Comparison of ENCODE assay signal across 17 cellular contexts in the genomic region with DNA sequence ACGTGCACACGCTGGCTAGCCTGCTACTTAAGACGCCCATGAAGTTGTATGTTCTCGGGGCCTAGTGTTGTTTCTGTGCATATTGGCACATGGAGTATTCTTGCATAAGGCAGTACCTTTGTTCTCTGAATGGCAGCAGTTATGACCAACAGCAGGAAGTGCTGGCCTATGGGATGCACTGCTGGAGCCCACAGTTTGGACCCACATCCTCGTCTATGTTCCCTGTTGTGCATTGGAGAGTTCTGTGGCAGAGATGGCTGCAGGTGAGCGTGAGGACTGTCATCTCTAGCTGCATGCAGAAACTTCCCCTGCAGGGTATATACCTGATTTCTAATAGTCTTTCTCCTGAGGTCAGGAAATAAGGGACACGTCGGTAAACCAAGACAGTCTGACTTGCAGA.
DNase-seq lines count a peak whose midpoint lies in the region; ATAC-seq and TF ChIP-seq lines count a peak whose summit lies in the region.
"Had no signal": no experiment of that assay in that cellular context is flagged by ENCODE, and none has a peak within 500 bp of the region (broad histone marks: within the 10 kb centered on the region; RNA-seq: fewer than 3 reads in every experiment).

No MANE protein-coding gene starts in this region.

- peak; percentile 34 for DNase-seq in activated CD4-positive, alpha-beta T cell treated with anti-CD3 and anti-CD28 coated beads, Interleukin-2, amount 10 ng/mL, durations not matched to agents 24 days and 14 days
- no peak for DNase-seq in activated CD4-positive, alpha-beta T cell treated with anti-CD3 and anti-CD28 coated beads, Interleukin-2, amount 50 U/mL, for 4 hours
- DNase-seq in neuronal stem cell (ENCODE audit: low spot score): no peak
- DNase-seq in trophoblast cell: no peak
- no peak for DNase-seq in upper lobe of left lung
- DNase-seq: AML-193; Caco-2; Calu3; CD4-positive, alpha-beta T cell; CD8-positive, alpha-beta T cell; DMS79 treated with DMSO at 0.1 percent for 48 hours; GF-D8 had no signal

- H3K9ac ChIP-seq in neuronal stem cell (ENCODE audit: low read depth, low read length, poor library complexity) (no peak overlapping the region), trophoblast cell (ENCODE audit: low read length) (no peak overlapping the region)
- H3K9ac ChIP-seq: BLaER1 treated with 17β-estradiol and CSF1 and Interleukin-3, amounts not matched to agents 10 nM and 100 nM had no signal

- H3K36me3 Mint-ChIP-seq in activated CD4-positive, alpha-beta T cell treated with anti-CD3 and anti-CD28 coated beads, Interleukin-2, amount 10 ng/mL, durations not matched to agents 24 days and 14 days (ENCODE audit: low read depth): no peaks in the 10 kb centered on the region
- H3K36me3 Mint-ChIP-seq: CD8-positive, alpha-beta T cell had no signal

- H4K8ac ChIP-seq in neuronal stem cell (ENCODE audit: low read depth, low read length): no peak overlapping the region
- no peak overlapping the region for H4K8ac ChIP-seq in trophoblast cell (ENCODE audit: low read depth, low read length)

- TF ChIP-seq EP300 in upper lobe of left lung (IDR thresholded peaks at IDR 0.05): no peak

- no peaks in the 10 kb centered on the region for H3K27me3 Mint-ChIP-seq in activated CD4-positive, alpha-beta T cell treated with anti-CD3 and anti-CD28 coated beads, Interleukin-2, amount 10 ng/mL, durations not matched to agents 24 days and 14 days

- no peaks in the 10 kb centered on the region for H3K9me3 Mint-ChIP-seq in activated CD4-positive, alpha-beta T cell treated with anti-CD3 and anti-CD28 coated beads, Interleukin-2, amount 10 ng/mL, durations not matched to agents 24 days and 14 days
- H3K9me3 Mint-ChIP-seq: CD4-positive, alpha-beta T cell; CD8-positive, alpha-beta T cell had no signal

- TF ChIP-seq POLR2A in upper lobe of left lung (IDR thresholded peaks at IDR 0.05): no peak

- WGBS in neuronal stem cell (ENCODE audit: extremely low coverage in 2 of 2, insufficient read length in 2 of 2, insufficient replicate concordance in 1 of 2), 2 donors: no CpG with 5 or more reads among the region's 8 CpGs
- WGBS in trophoblast cell (ENCODE audit: extremely low coverage, insufficient coverage, insufficient read length): no CpG with 5 or more reads among the region's 8 CpGs
- WGBS in upper lobe of left lung, 2 donors: 89 to 92% methylated on average over 7 to 8 of the region's 8 CpGs

- H3K27ac ChIP-seq in neuronal stem cell (replicated peaks; ENCODE audit: low read length) (no peak overlapping the region), trophoblast cell (ENCODE audit: low read depth, low read length) (no peak overlapping the region), upper lobe of left lung (no peak overlapping the region)
- H3K27ac ChIP-seq: 22Rv1; A549; BLaER1 treated with 17β-estradiol and CSF1 and Interleukin-3, amounts not matched to agents 10 nM and 100 nM; C4-2B had no signal

- no peaks in the 10 kb centered on the region for H3K79me2 ChIP-seq in trophoblast cell (ENCODE audit: control insufficient read depth, insufficient read depth, low read length, poor library complexity)

- H4K91ac ChIP-seq in neuronal stem cell (ENCODE audit: low read depth, low read length, poor library complexity) (no peak overlapping the region), trophoblast cell (ENCODE audit: low read depth, low read length) (no peak overlapping the region)

- H3K18ac ChIP-seq in neuronal stem cell (ENCODE audit: low read length): no peak overlapping the region
- no peak overlapping the region for H3K18ac ChIP-seq in trophoblast cell (ENCODE audit: low read length)

- H2AK5ac ChIP-seq in neuronal stem cell (ENCODE audit: low read depth, low read length): no peak overlapping the region
- no peak overlapping the region for H2AK5ac ChIP-seq in trophoblast cell (ENCODE audit: low read length)

- H2BK120ac ChIP-seq in neuronal stem cell (ENCODE audit: low read depth, low read length): no peak overlapping the region
- H2BK120ac ChIP-seq in trophoblast cell (ENCODE audit: insufficient read depth, low read length, poor library complexity): no peak overlapping the region

- H3K27me3 ChIP-seq in neuronal stem cell (ENCODE audit: control insufficient read depth in 3 of 3, insufficient read depth in 3 of 3, low read depth in 1 of 3, low read length in 3 of 3) (no peaks in the 10 kb centered on the region), trophoblast cell (ENCODE audit: insufficient read depth, low read length) (no peaks in the 10 kb centered on the region), upper lobe of left lung (no peaks in the 10 kb centered on the region)
- H3K27me3 ChIP-seq: BLaER1 treated with 17β-estradiol and CSF1 and Interleukin-3, amounts not matched to agents 10 nM and 100 nM had no signal

- H3K4ac ChIP-seq in neuronal stem cell (ENCODE audit: low read length): peak overlapping the region; percentile 30
- no peak overlapping the region for H3K4ac ChIP-seq in trophoblast cell (ENCODE audit: low read depth, low read length)

- H3K4me1 Mint-ChIP-seq in activated CD4-positive, alpha-beta T cell treated with anti-CD3 and anti-CD28 coated beads, Interleukin-2, amount 10 ng/mL, durations not matched to agents 24 days and 14 days: no peaks in the 10 kb centered on the region
- H3K4me1 Mint-ChIP-seq: B cell had no signal

- no peak overlapping the region for H4K12ac ChIP-seq in trophoblast cell (ENCODE audit: low read depth, low read length)

- H3K23ac ChIP-seq in neuronal stem cell (ENCODE audit: low read depth, low read length, poor library complexity) (no peak overlapping the region), trophoblast cell (ENCODE audit: low read length) (no peak overlapping the region)

- H3K36me3 ChIP-seq in neuronal stem cell (replicated peaks in 1 of 2; ENCODE audit: control insufficient read depth in 2 of 2, insufficient read depth in 2 of 2, low read length in 2 of 2) (no peaks in the 10 kb centered on the region), trophoblast cell (ENCODE audit: control insufficient read depth in 1 of 2, insufficient read depth in 2 of 2, low read length in 2 of 2) (no peaks in the 10 kb centered on the region), upper lobe of left lung (no peaks in the 10 kb centered on the region)
- H3K36me3 ChIP-seq: BLaER1 treated with 17β-estradiol and CSF1 and Interleukin-3, amounts not matched to agents 10 nM and 100 nM had no signal

- H3K14ac ChIP-seq in neuronal stem cell (ENCODE audit: low read length): no peak overlapping the region
- no peak overlapping the region for H3K14ac ChIP-seq in trophoblast cell (ENCODE audit: low read length)

- no peak overlapping the region for H3K4me2 ChIP-seq in neuronal stem cell (ENCODE audit: insufficient read depth, low read length, poor library complexity, severe bottlenecking)
- H3K4me2 ChIP-seq in trophoblast cell (ENCODE audit: low read length): no peak overlapping the region
- H3K4me2 ChIP-seq: A549; BLaER1 treated with 17β-estradiol and CSF1 and Interleukin-3, amounts not matched to agents 10 nM and 100 nM had no signal

- no peaks in the 10 kb centered on the region for H3K79me1 ChIP-seq in neuronal stem cell (ENCODE audit: low read depth, low read length)
- H3K79me1 ChIP-seq in trophoblast cell (ENCODE audit: low read length): no peaks in the 10 kb centered on the region

- H2AFZ ChIP-seq in neuronal stem cell (ENCODE audit: low read length) (no peak overlapping the region), trophoblast cell (ENCODE audit: insufficient read depth, low read length, poor library complexity) (no peak overlapping the region)

- H3K4me3 Mint-ChIP-seq in activated CD4-positive, alpha-beta T cell treated with anti-CD3 and anti-CD28 coated beads, Interleukin-2, amount 10 ng/mL, durations not matched to agents 24 days and 14 days: no peak overlapping the region
- H3K4me3 Mint-ChIP-seq: B cell; CD4-positive, alpha-beta T cell; CD8-positive, alpha-beta T cell had no signal

- H3K9me3 ChIP-seq in neuronal stem cell (replicated peaks in 1 of 2; ENCODE audit: control insufficient read depth in 2 of 2, insufficient read depth in 1 of 2, low read depth in 1 of 2, low read length in 2 of 2) (no peaks in the 10 kb centered on the region), trophoblast cell (ENCODE audit: insufficient read depth, low read depth, low read length) (no peaks in the 10 kb centered on the region), upper lobe of left lung (no peaks in the 10 kb centered on the region)
- H3K9me3 ChIP-seq: A549; BLaER1 treated with 17β-estradiol and CSF1 and Interleukin-3, amounts not matched to agents 10 nM and 100 nM; Caco-2 had no signal

- intact Hi-C loops in activated CD4-positive, alpha-beta T cell treated with anti-CD3 and anti-CD28 coated beads, Interleukin-2, amount 10 ng/mL, durations not matched to agents 24 days and 14 days (cut with micrococcal nuclease): no loop called here

- H2BK5ac ChIP-seq in neuronal stem cell (ENCODE audit: low read length) (no peak overlapping the region), trophoblast cell (ENCODE audit: low read depth, low read length, poor library complexity) (no peak overlapping the region)

- no peak overlapping the region for H3K27ac Mint-ChIP-seq in activated CD4-positive, alpha-beta T cell treated with anti-CD3 and anti-CD28 coated beads, Interleukin-2, amount 10 ng/mL, durations not matched to agents 24 days and 14 days
- H3K27ac Mint-ChIP-seq: B cell; CD4-positive, alpha-beta T cell; CD8-positive, alpha-beta T cell had no signal

- H3K4me3 ChIP-seq in neuronal stem cell (ENCODE audit: low read length in 2 of 2) (no peak overlapping the region), trophoblast cell (ENCODE audit: low read depth, low read length) (no peak overlapping the region), upper lobe of left lung (no peak overlapping the region)
- H3K4me3 ChIP-seq: A549; BLaER1 treated with 17β-estradiol and CSF1 and Interleukin-3, amounts not matched to agents 10 nM and 100 nM had no signal

- peaks cover 0 to 2% of the 10 kb centered on the region in 2 donors for H3K4me1 ChIP-seq in neuronal stem cell (ENCODE audit: control insufficient read depth in 2 of 2, insufficient read depth in 1 of 2, low read depth in 1 of 2, low read length in 2 of 2)
- H3K4me1 ChIP-seq in trophoblast cell (ENCODE audit: control insufficient read depth in 1 of 2, insufficient read depth in 2 of 2, low read length in 2 of 2): peaks cover 0 to 2% of the 10 kb centered on the region in 2 experiments
- no peaks in the 10 kb centered on the region for H3K4me1 ChIP-seq in upper lobe of left lung
- H3K4me1 ChIP-seq: A549, Caco-2 had no signal

- no peak for TF ChIP-seq CTCF in upper lobe of left lung (IDR thresholded peaks at IDR 0.05)

- H2BK15ac ChIP-seq in neuronal stem cell (ENCODE audit: low read length): no peak overlapping the region

- no peak for ATAC-seq in upper lobe of left lung (ENCODE audit: low FRiP score in 2 of 2)
- ATAC-seq: A549; CD8-positive, alpha-beta T cell had no signal

- H2BK12ac ChIP-seq in neuronal stem cell (ENCODE audit: low read length) (no peak overlapping the region), trophoblast cell (ENCODE audit: low read length) (no peak overlapping the region)
